Comparison of ENCODE assay signal across 14 cellular contexts in genomic region chr13:44305216-44305615, GRCh38.
DNase-seq lines count a peak whose midpoint lies in the region; ATAC-seq and TF ChIP-seq lines count a peak whose summit lies in the region.
"Had no signal": no experiment of that assay in that cellular context is flagged by ENCODE, and none has a peak within 500 bp of the region (broad histone marks: within the 10 kb centered on the region; RNA-seq: fewer than 3 reads in every experiment).

No MANE protein-coding gene starts in this region.

- peak overlapping the region; percentile 82 to 95 (median 92) for H3K27ac Mint-ChIP-seq in nephron
- H3K27ac Mint-ChIP-seq: activated naive CD8-positive, alpha-beta T cell treated with anti-CD3 and anti-CD28 coated beads for 36 hours had no signal

- DNase-seq in NCI-H748 (lab: John Stamatoyannopoulos, UW; ENCODE audit: unreplicated experiment) = peak; percentile 64
- no peak for DNase-seq in NCI-H748 treated with DMSO at 0.1 percent for 48 hours (lab: John Stamatoyannopoulos, UW)
- no peak for DNase-seq in colonic mucosa
- DNase-seq in upper lobe of right lung = no peak
- no peak for DNase-seq in activated CD4-positive, CD25-positive, alpha-beta regulatory T cell treated with anti-CD3 and anti-CD28 coated beads, Interleukin-2, amount 50 U/mL, for 72 hours
- DNase-seq in NCI-H2196 treated with DMSO at 0.1 percent for 48 hours (lab: John Stamatoyannopoulos, UW; ENCODE audit: unreplicated experiment) = no peak
- DNase-seq: activated CD8-positive, alpha-beta memory T cell treated with anti-CD3 and anti-CD28 coated beads, Interleukin-2, amount 50 U/mL, for 48 hours; activated naive CD8-positive, alpha-beta T cell treated with anti-CD3 and anti-CD28 coated beads for 36 hours; CD4-positive, alpha-beta memory T cell; NCI-H1105 had no signal

- H3K27me3 ChIP-seq in colonic mucosa (no peaks in the 10 kb centered on the region), upper lobe of right lung (no peaks in the 10 kb centered on the region)

- no peak for TF ChIP-seq CTCF in colonic mucosa (IDR thresholded peaks at IDR 0.05)
- TF ChIP-seq CTCF in nephron (IDR thresholded peaks at IDR 0.05; ENCODE audit: unreplicated experiment in 3 of 3) = no peak
- TF ChIP-seq CTCF in upper lobe of right lung (IDR thresholded peaks at IDR 0.05) = no peak

- intact Hi-C loops in colonic mucosa (cut with DNase I) (no loop called here), upper lobe of right lung (cut with DNase I) (no loop called here)

- no peaks in the 10 kb centered on the region for H3K27me3 Mint-ChIP-seq in nephron (ENCODE audit: low read depth)
- H3K27me3 Mint-ChIP-seq: activated naive CD8-positive, alpha-beta T cell treated with anti-CD3 and anti-CD28 coated beads for 36 hours had no signal

- no peaks in the 10 kb centered on the region for H3K36me3 Mint-ChIP-seq in nephron (ENCODE audit: low read depth)
- H3K36me3 Mint-ChIP-seq: CD4-positive, alpha-beta memory T cell had no signal

- H3K4me3 ChIP-seq in colonic mucosa (no peak overlapping the region), upper lobe of right lung (no peak overlapping the region)

- no peak for ATAC-seq in upper lobe of right lung
- no peak for ATAC-seq in HG02884 (IDR thresholded peaks at IDR 0.05; ENCODE audit: unreplicated experiment)
- ATAC-seq: activated CD4-positive, CD25-positive, alpha-beta regulatory T cell treated with anti-CD3 and anti-CD28 coated beads, Interleukin-2, amount 50 U/mL, for 24 hours; esophagus mucosa had no signal

- H3K4me1 Mint-ChIP-seq in nephron = peaks cover 87% of the 10 kb centered on the region

- H3K9me3 ChIP-seq in colonic mucosa (no peaks in the 10 kb centered on the region), upper lobe of right lung (no peaks in the 10 kb centered on the region)

- H3K4me1 ChIP-seq in colonic mucosa (peaks cover 15% of the 10 kb centered on the region), upper lobe of right lung (peaks cover 36% of the 10 kb centered on the region)

- no peaks in the 10 kb centered on the region for H3K9me3 Mint-ChIP-seq in nephron
- H3K9me3 Mint-ChIP-seq: activated naive CD8-positive, alpha-beta T cell treated with anti-CD3 and anti-CD28 coated beads for 36 hours had no signal

- H3K36me3 ChIP-seq in colonic mucosa (no peaks in the 10 kb centered on the region), upper lobe of right lung (no peaks in the 10 kb centered on the region)

- H3K4me3 Mint-ChIP-seq in nephron = peak overlapping the region in 1 of 3 experiments; percentile 57
- H3K4me3 Mint-ChIP-seq: activated naive CD8-positive, alpha-beta T cell treated with anti-CD3 and anti-CD28 coated beads for 36 hours had no signal

- H3K27ac ChIP-seq in colonic mucosa (peak overlapping the region; percentile 37), upper lobe of right lung (peak overlapping the region; percentile 8)

- H3K9ac ChIP-seq in colonic mucosa (ENCODE audit: low read depth in 2 of 2, low read length in 2 of 2) = no peak overlapping the region
